ENCODE assay signal across 8 cellular contexts in the genomic region with DNA sequence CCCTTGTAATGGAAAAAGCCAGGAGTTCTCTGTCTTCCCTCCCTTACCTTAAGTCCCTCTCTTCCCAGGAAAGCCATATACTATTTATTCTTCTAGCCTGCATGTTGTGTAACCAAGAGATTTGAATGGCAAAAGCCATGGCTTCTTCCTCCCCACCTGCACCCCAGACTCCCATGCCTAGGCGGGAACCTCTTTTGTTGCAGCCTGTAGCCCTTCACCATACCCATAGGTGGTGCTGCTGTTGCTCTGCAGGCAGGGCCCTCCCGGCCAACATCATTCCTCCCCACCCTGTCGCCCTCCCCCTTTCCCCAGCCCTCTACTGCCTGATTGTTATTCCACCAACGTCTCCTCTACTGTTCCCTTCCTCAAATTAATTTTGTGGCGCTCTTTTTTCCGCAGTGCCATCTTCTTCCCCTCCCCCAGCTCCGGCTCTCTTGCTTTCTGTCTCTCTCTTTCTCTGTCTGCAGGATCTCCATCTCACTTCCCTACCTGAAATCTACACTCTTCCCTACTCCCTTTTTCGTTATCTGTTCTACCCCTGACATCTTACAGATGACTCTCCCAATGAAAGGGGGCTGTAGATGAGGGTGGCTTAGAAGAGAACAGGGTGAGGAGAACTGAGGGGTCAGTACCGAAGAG. TPM values are rescaled to one million over a fixed set of nuclear protein-coding genes. Genes with fewer than 3 reads are reported as not detected.
DNase-seq lines count a peak whose midpoint lies in the region; ATAC-seq, FAIRE-seq and TF ChIP-seq lines count a peak whose summit lies in the region.

No MANE protein-coding gene starts in this region.

- ATAC-seq in HG02678 (IDR thresholded peaks at IDR 0.05; ENCODE audit: unreplicated experiment) = no peak

- DNase-seq in AG20443 (ENCODE audit: low spot score) (peak; percentile 48), GM12891 (ENCODE audit: insufficient read length, low spot score) (peak; percentile 17), NCI-H524 treated with DMSO at 0.1 percent for 48 hours (lab: John Stamatoyannopoulos, UW) (peak; percentile 31), dermis blood vessel endothelial cell (peak; percentile 26), putamen (ENCODE audit: low spot score) (peak; percentile 83), epidermal melanocyte (ENCODE audit: insufficient read length, low spot score) (no peak), foreskin melanocyte (no peak)

- FAIRE-seq in GM12891 (lab: Jason Lieb, UNC) = no peak

- no peak for TF ChIP-seq POLR2A in GM12891 (IDR thresholded peaks at IDR 0.05; ENCODE audit: low read depth, low read length)

TF ChIP-seq in GM12891, 5 proteins besides CTCF, POLR2A, EP300 and RAD21:
- no peak for TF ChIP-seq SPI1 (IDR thresholded peaks at IDR 0.05; ENCODE audit: low read depth, low read length)
- TF ChIP-seq PAX5 (IDR thresholded peaks at IDR 0.05; ENCODE audit: insufficient read depth, low read length, severe bottlenecking) = no peak
- TF ChIP-seq TAF1 (IDR thresholded peaks at IDR 0.05; ENCODE audit: low read depth, low read length) = no peak
- TF ChIP-seq POU2F2 (IDR thresholded peaks at IDR 0.05; ENCODE audit: low read depth, low read length) = no peak
- TF ChIP-seq POLR2AphosphoS5 (IDR thresholded peaks at IDR 0.05; ENCODE audit: low read depth, low read length) = no peak

RNA-seq across cellular contexts. Expression of gene NGDN, which starts 13.8 kb away (rescaled TPM):
- 49.6 TPM for polyA plus RNA-seq in GM12891 (2012; ENCODE audit: low read depth, missing spikeins)
- 42.5 and 61.8 TPM in 2 replicates for total RNA-seq in dermis blood vessel endothelial cell

RNA-seq across cellular contexts. Expression of gene MYH7, which starts 47.9 kb away (rescaled TPM):
- polyA plus RNA-seq in GM12891 (2012; ENCODE audit: low read depth, missing spikeins) = 0.03 TPM
- not detected in 2 replicates for total RNA-seq in dermis blood vessel endothelial cell

Comparison
In these comparisons a context has a peak if more than half of its experiments do, and no peak if none do; other contexts are left out.
1. DNase-seq: peak in AG20443 (single experiment), GM12891 (single experiment), NCI-H524 treated with DMSO at 0.1 percent for 48 hours (single experiment), dermis blood vessel endothelial cell (single experiment) and putamen (single experiment); none in epidermal melanocyte (single experiment) and foreskin melanocyte (single experiment).